ENCODE assay signal across 22 cellular contexts in the genomic region with DNA sequence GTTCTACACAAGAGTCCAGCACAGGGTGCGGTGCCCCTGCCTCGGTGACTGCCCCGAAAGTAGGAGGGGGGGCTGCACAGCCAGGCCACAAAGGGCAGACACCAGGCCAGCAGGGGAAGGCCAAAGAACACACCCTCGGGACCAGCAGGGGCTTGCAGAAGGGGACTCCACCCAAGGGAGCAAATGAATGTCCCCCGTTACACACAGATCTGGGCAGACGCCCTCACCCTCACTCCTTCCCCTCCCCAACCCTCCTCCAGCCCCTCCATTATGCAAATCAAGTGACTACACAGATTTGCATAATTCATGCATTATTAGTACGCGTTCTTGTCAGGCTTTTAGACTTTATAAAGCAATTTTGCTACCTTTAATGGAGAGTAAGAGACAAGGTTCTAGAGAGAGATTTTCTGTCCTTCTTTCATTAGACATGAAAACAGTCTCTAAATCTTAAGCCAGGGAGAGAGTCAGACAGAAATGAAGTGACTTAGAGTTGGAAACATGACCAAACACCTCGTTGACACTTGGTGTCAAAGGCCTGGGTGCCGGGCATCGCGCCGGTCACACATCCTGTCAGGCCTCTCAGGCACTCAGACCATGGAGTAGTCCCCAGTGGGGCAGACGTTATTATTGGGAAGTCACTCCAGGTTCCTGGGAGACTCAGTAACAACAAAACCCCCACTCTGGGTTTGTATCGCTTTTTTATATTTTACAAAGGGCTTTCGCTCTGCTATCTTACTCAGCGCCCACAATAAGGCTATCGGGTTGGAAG. TPM values are rescaled to one million over a fixed set of nuclear protein-coding genes. Genes with fewer than 3 reads are reported as not detected.
DNase-seq lines count a peak whose midpoint lies in the region; ATAC-seq and TF ChIP-seq lines count a peak whose summit lies in the region.
"Had no signal": no experiment of that assay in that cellular context is flagged by ENCODE, and none has a peak within 500 bp of the region (broad histone marks: within the 10 kb centered on the region; RNA-seq: fewer than 3 reads in every experiment).

No MANE protein-coding gene starts in this region.

- no peaks in the 10 kb centered on the region for H3K36me3 Mint-ChIP-seq in memory B cell

- H3K27me3 ChIP-seq in BLaER1: no peaks in the 10 kb centered on the region
- H3K27me3 ChIP-seq: pancreas, right lobe of liver, upper lobe of left lung had no signal

- H3K9me3 ChIP-seq in BLaER1 (no peaks in the 10 kb centered on the region), OCI-LY7 (ENCODE audit: low read length) (no peaks in the 10 kb centered on the region)
- H3K9me3 ChIP-seq: A549, pancreas, right lobe of liver, upper lobe of left lung had no signal

- no peaks in the 10 kb centered on the region for H3K9me3 Mint-ChIP-seq in memory B cell
- H3K9me3 Mint-ChIP-seq: activated T-cell treated with anti-CD3 and anti-CD28 coated beads, Interleukin-2, amount 50 U/mL, for 24 hours; naive B cell had no signal

- H3K36me3 ChIP-seq in BLaER1: no peaks in the 10 kb centered on the region
- peaks cover 13% of the 10 kb centered on the region; the same call in 1 of the 2 replicates for H3K36me3 ChIP-seq in OCI-LY7 (ENCODE audit: insufficient read depth, low read length)
- H3K36me3 ChIP-seq: pancreas, right lobe of liver, upper lobe of left lung had no signal

- H3K4me1 ChIP-seq in BLaER1 (peaks cover 80% of the 10 kb centered on the region), OCI-LY7 (ENCODE audit: insufficient read depth, low read length, poor library complexity, severe bottlenecking) (peaks cover 64% of the 10 kb centered on the region)
- H3K4me1 ChIP-seq: A549, pancreas, right lobe of liver had no signal

- POLR2A ChIA-PET in OCI-LY7 (lab: Charles Lee): no interaction called here

- no peak overlapping the region for H3K27ac Mint-ChIP-seq in memory B cell
- H3K27ac Mint-ChIP-seq: activated T-cell treated with anti-CD3 and anti-CD28 coated beads, Interleukin-2, amount 50 U/mL, for 24 hours had no signal

- no peak overlapping the region for H3K4me3 Mint-ChIP-seq in memory B cell
- H3K4me3 Mint-ChIP-seq: activated T-cell treated with anti-CD3 and anti-CD28 coated beads, Interleukin-2, amount 50 U/mL, for 24 hours; naive B cell had no signal

- H3K4me3 ChIP-seq in BLaER1 (no peak overlapping the region), OCI-LY7 (ENCODE audit: low read depth, low read length, poor library complexity, severe bottlenecking) (no peak overlapping the region)
- H3K4me3 ChIP-seq: A549, pancreas, right lobe of liver, upper lobe of left lung had no signal

- BruUV-seq in OCI-LY7 (replicated peaks; lab: Mats Ljungman, UMichigan): no TSS peak

- peaks cover under 1% of the 10 kb centered on the region; the same call in 1 of the 2 replicates for H3K79me2 ChIP-seq in OCI-LY7 (ENCODE audit: insufficient read depth, low read depth, low read length)

- intact Hi-C loops in OCI-LY7 (cut with micrococcal nuclease; ENCODE audit: unreplicated experiment): no loop called here

- H3K27ac ChIP-seq in BLaER1 (no peak overlapping the region), OCI-LY7 (ENCODE audit: low read depth, low read length, poor library complexity, severe bottlenecking) (no peak overlapping the region)
- H3K27ac ChIP-seq: A549, HL-60, pancreas, right lobe of liver, upper lobe of left lung had no signal

- no peak for DNase-seq in OCI-LY7 (ENCODE audit: low spot score)
- no peak for DNase-seq in memory B cell (ENCODE audit: low spot score in 2 of 2)
- no peak for DNase-seq in activated gamma-delta T cell treated with Interleukin-2 at 50 U/mL for 16 hours
- no peak for DNase-seq in hepatic stellate cell (ENCODE audit: low spot score)
- no peak for DNase-seq in stimulated activated naive CD8-positive, alpha-beta T cell treated with anti-CD3 and anti-CD28 coated beads, Interleukin-15, Interleukin-2, amounts not matched to agents 100 U/mL and 50 U/mL, for 24 hours
- DNase-seq: activated CD4-positive, CD25-positive, alpha-beta regulatory T cell treated with anti-CD3 and anti-CD28 coated beads, Interleukin-2, amount 50 U/mL, for 72 hours; activated naive CD4-positive, alpha-beta T cell; activated T-cell treated with anti-CD3 and anti-CD28 coated beads, Interleukin-2, amount 50 U/mL, for 24 hours; amniotic stem cell; C1 segment of cervical spinal cord; Calu3; naive B cell; NCI-H1105 treated with DMSO at 0.1 percent for 48 hours; pancreas; right lobe of liver; upper lobe of left lung had no signal

- CTCF ChIA-PET in OCI-LY7 (lab: Charles Lee; ENCODE audit: unreplicated experiment): no interaction called here

- H2AFZ ChIP-seq in OCI-LY7 (ENCODE audit: low read length): no peak overlapping the region

- H3K9ac ChIP-seq in BLaER1: no peak overlapping the region

- peaks cover 14% of the 10 kb centered on the region for H3K4me1 Mint-ChIP-seq in memory B cell
- H3K4me1 Mint-ChIP-seq: naive B cell had no signal

- H3K9me2 ChIP-seq in OCI-LY7 (ENCODE audit: insufficient read depth, low read length): no peaks in the 10 kb centered on the region

- H3K4me2 ChIP-seq in BLaER1 (peak overlapping the region; percentile 23; the same call in 1 of the 2 replicates), OCI-LY7 (ENCODE audit: low read length) (peak overlapping the region; percentile 25; the same call in 1 of the 2 replicates)
- H3K4me2 ChIP-seq: A549 had no signal

- peaks cover 5% of the 10 kb centered on the region for H3K27me3 Mint-ChIP-seq in memory B cell

- no peak for TF ChIP-seq CTCF in OCI-LY7 (conservative IDR thresholded peaks at IDR 0.05; ENCODE audit: low read length)

- peak; percentile 54 for ATAC-seq in GM19025 (IDR thresholded peaks at IDR 0.05; ENCODE audit: low read depth, unreplicated experiment)
- peak; percentile 60 for ATAC-seq in memory B cell (ENCODE audit: low read depth)
- ATAC-seq in HG03439 (IDR thresholded peaks at IDR 0.05; ENCODE audit: unreplicated experiment): no peak
- no peak for ATAC-seq in stimulated activated naive CD8-positive, alpha-beta T cell treated with anti-CD3 and anti-CD28 coated beads, Interleukin-15, Interleukin-2, amounts not matched to agents 100 U/mL and 50 U/mL, for 24 hours
- ATAC-seq: A549, HepG2, pancreas, right lobe of liver had no signal

- H4K20me1 ChIP-seq in BLaER1: no peaks in the 10 kb centered on the region
- H4K20me1 ChIP-seq in OCI-LY7 (ENCODE audit: insufficient read depth, low read length): peaks cover 1% of the 10 kb centered on the region; the same call in 1 of the 2 replicates

RNA-seq across cellular contexts. Expression of a gene that starts 26.0 kb away (rescaled TPM):
- total RNA-seq in OCI-LY7 (2014; rRNA removed; shearing (Covaris generic)): 11.4 and 14.8 TPM in 2 replicates
- 44.5 and 50.8 TPM in 2 replicates for total RNA-seq in OCI-LY7 (2022)
- total RNA-seq: Calu3, HepG2 had no signal

Comparison
In these comparisons a context has a peak if more than half of its experiments do, and no peak if none do; other contexts are left out.
1. ATAC-seq: peak in GM19025 (single experiment) and memory B cell (single experiment); none in HG03439 (single experiment) and stimulated activated naive CD8-positive, alpha-beta T cell treated with anti-CD3 and anti-CD28 coated beads, Interleukin-15, Interleukin-2, amounts not matched to agents 100 U/mL and 50 U/mL, for 24 hours (single experiment).